23 cellular contexts compared by ENCODE assay signal in the genomic region with DNA sequence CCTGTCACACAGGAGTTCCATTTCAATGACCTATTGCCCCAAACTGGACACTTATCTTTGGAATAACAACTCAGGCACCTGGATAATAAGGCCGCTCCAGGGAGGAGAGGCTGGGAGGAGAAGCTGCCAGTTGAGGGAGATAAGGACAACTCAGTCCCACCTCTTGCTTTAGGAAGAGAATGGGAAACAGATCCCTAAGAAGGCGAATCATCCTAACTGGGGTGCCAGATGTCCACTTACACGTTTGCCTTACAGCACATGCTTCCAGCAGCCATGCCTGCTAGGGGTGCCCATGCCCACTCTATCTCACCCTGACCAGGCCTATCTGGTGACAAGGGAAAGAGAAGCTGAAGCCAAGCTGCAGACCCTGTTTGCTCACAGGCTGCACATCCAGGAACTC. TPM values are rescaled to one million over a fixed set of nuclear protein-coding genes. Genes with fewer than 3 reads are reported as not detected.
DNase-seq lines count a peak whose midpoint lies in the region; ATAC-seq, FAIRE-seq and TF ChIP-seq lines count a peak whose summit lies in the region.
"Had no signal": no experiment of that assay in that cellular context is flagged by ENCODE, and none has a peak within 500 bp of the region (broad histone marks: within the 10 kb centered on the region; RNA-seq: fewer than 3 reads in every experiment).

No MANE protein-coding gene starts in this region.

- peaks cover 2% of the 10 kb centered on the region for H3K27me3 Mint-ChIP-seq in activated CD8-positive, alpha-beta memory T cell treated with anti-CD3 and anti-CD28 coated beads, Interleukin-2, amount 10 ng/mL, durations not matched to agents 7 days and 5 days
- peaks cover 4 to 19% of the 10 kb centered on the region in 2 donors for H3K27me3 Mint-ChIP-seq in stimulated activated naive B cell treated with anti-CD40 and anti-IgM and Interleukin-4, amounts not matched to agents 10 μg/mL and 1 μg/mL and 100 μg/mL, for 72 hours

- no peaks in the 10 kb centered on the region for H3K36me3 ChIP-seq in bronchial epithelial cell (ENCODE audit: control insufficient read depth, insufficient read depth, low read length)
- peaks cover 63% of the 10 kb centered on the region for H3K36me3 ChIP-seq in neutrophil
- H3K36me3 ChIP-seq: BE2C, MG63 had no signal

- CTCF ChIA-PET in activated CD8-positive, alpha-beta memory T cell treated with anti-CD3 and anti-CD28 coated beads, Interleukin-2, amount 10 ng/mL, durations not matched to agents 7 days and 5 days (lab: Charles Lee), result interaction anchor here (1.5 kb wide), 1 partner anchor 232 kb away, joined by 3 read pairs; no protein-coding TSS in a partner anchor

- no peaks in the 10 kb centered on the region for H3K9me3 ChIP-seq in neutrophil
- H3K9me3 ChIP-seq: BE2C, MG63 had no signal

- H3K9me3 Mint-ChIP-seq in activated CD8-positive, alpha-beta memory T cell treated with anti-CD3 and anti-CD28 coated beads, Interleukin-2, amount 10 ng/mL, durations not matched to agents 7 days and 5 days (ENCODE audit: low read depth), result no peaks in the 10 kb centered on the region
- H3K9me3 Mint-ChIP-seq in stimulated activated naive B cell treated with anti-CD40 and anti-IgM and Interleukin-4, amounts not matched to agents 10 μg/mL and 1 μg/mL and 100 μg/mL, for 72 hours, result no peaks in the 10 kb centered on the region

- peaks cover 71% of the 10 kb centered on the region in 2 experiments for H3K4me1 ChIP-seq in neutrophil (ENCODE audit: control insufficient read depth in 1 of 2, insufficient read depth in 1 of 2, low read depth in 1 of 2, low read length in 1 of 2)
- H3K4me1 ChIP-seq: BE2C had no signal

- ATAC-seq in activated CD8-positive, alpha-beta memory T cell treated with anti-CD3 and anti-CD28 coated beads, Interleukin-2, amount 10 ng/mL, durations not matched to agents 7 days and 5 days, result no peak
- ATAC-seq in stimulated activated naive B cell treated with anti-CD40 and anti-IgM and Interleukin-4, amounts not matched to agents 10 μg/mL and 1 μg/mL and 100 μg/mL, for 72 hours (replicated peaks), result no peak
- no peak for ATAC-seq in GM18868 (IDR thresholded peaks at IDR 0.05; ENCODE audit: unreplicated experiment)
- ATAC-seq: PC-3 had no signal

- no peaks in the 10 kb centered on the region for H3K27me3 ChIP-seq in bronchial epithelial cell (ENCODE audit: control insufficient read depth, insufficient read depth, low read length)
- no peaks in the 10 kb centered on the region for H3K27me3 ChIP-seq in neutrophil
- H3K27me3 ChIP-seq: BE2C, MG63 had no signal

- peak; percentile 50 for FAIRE-seq in bronchial epithelial cell (lab: Jason Lieb, UNC)
- FAIRE-seq: GM12891 had no signal

- H3K27ac ChIP-seq in neutrophil, result peak overlapping the region; percentile 88

- no peak overlapping the region for H3K4me3 Mint-ChIP-seq in activated CD8-positive, alpha-beta memory T cell treated with anti-CD3 and anti-CD28 coated beads, Interleukin-2, amount 10 ng/mL, durations not matched to agents 7 days and 5 days
- no peak overlapping the region for H3K4me3 Mint-ChIP-seq in stimulated activated naive B cell treated with anti-CD40 and anti-IgM and Interleukin-4, amounts not matched to agents 10 μg/mL and 1 μg/mL and 100 μg/mL, for 72 hours

- TF ChIP-seq CTCF in bronchial epithelial cell (IDR thresholded peaks at IDR 0.05; ENCODE audit: insufficient read depth, low read length, severe bottlenecking) (no peak), neutrophil (IDR thresholded peaks at IDR 0.05) (no peak)

- H3K27ac Mint-ChIP-seq in activated CD8-positive, alpha-beta memory T cell treated with anti-CD3 and anti-CD28 coated beads, Interleukin-2, amount 10 ng/mL, durations not matched to agents 7 days and 5 days, result no peak overlapping the region
- no peak overlapping the region for H3K27ac Mint-ChIP-seq in stimulated activated naive B cell treated with anti-CD40 and anti-IgM and Interleukin-4, amounts not matched to agents 10 μg/mL and 1 μg/mL and 100 μg/mL, for 72 hours

- no peaks in the 10 kb centered on the region for H3K36me3 Mint-ChIP-seq in activated CD8-positive, alpha-beta memory T cell treated with anti-CD3 and anti-CD28 coated beads, Interleukin-2, amount 10 ng/mL, durations not matched to agents 7 days and 5 days
- H3K36me3 Mint-ChIP-seq in stimulated activated naive B cell treated with anti-CD40 and anti-IgM and Interleukin-4, amounts not matched to agents 10 μg/mL and 1 μg/mL and 100 μg/mL, for 72 hours, result no peaks in the 10 kb centered on the region

- peaks cover 8% of the 10 kb centered on the region for H3K4me1 Mint-ChIP-seq in activated CD8-positive, alpha-beta memory T cell treated with anti-CD3 and anti-CD28 coated beads, Interleukin-2, amount 10 ng/mL, durations not matched to agents 7 days and 5 days
- H3K4me1 Mint-ChIP-seq in stimulated activated naive B cell treated with anti-CD40 and anti-IgM and Interleukin-4, amounts not matched to agents 10 μg/mL and 1 μg/mL and 100 μg/mL, for 72 hours, result no peaks in the 10 kb centered on the region

- H3K4me3 ChIP-seq in bronchial epithelial cell (ENCODE audit: low read depth, low read length), result no peak overlapping the region
- no peak overlapping the region for H3K4me3 ChIP-seq in neutrophil (ENCODE audit: low read depth in 1 of 2, low read length in 1 of 2)
- H3K4me3 ChIP-seq: MG63 had no signal

- peak; percentile 49 for DNase-seq in activated CD8-positive, alpha-beta memory T cell treated with anti-CD3 and anti-CD28 coated beads for 24 hours
- DNase-seq in activated CD8-positive, alpha-beta memory T cell treated with anti-CD3 and anti-CD28 coated beads, Interleukin-2, amount 10 ng/mL, durations not matched to agents 7 days and 5 days, result no peak
- DNase-seq in bronchial epithelial cell (ENCODE audit: low read depth) (no peak), ureter (ENCODE audit: low spot score) (peak; percentile 29), epidermal melanocyte (ENCODE audit: insufficient read length, low spot score) (no peak)
- DNase-seq in stimulated activated naive B cell treated with anti-CD40 and anti-IgM and Interleukin-4, amounts not matched to agents 10 μg/mL and 1 μg/mL and 100 μg/mL, for 72 hours, result no peak
- DNase-seq: ACHN; BE2C; Calu3; DMS79 treated with DMSO at 0.1 percent for 48 hours; GF-D8; IMR-90; KG1; MG63; NCI-H2029 treated with DMSO at 0.1 percent for 48 hours; NCI-H446 treated with DMSO at 0.1 percent for 48 hours; NCI-H526; NCI-H82; NK-92 treated with Interleukin-12 subunit alpha and Interleukin-12 subunit beta, amount 100 ng/mL, for 24 hours; PC-3 had no signal

RNA-seq across cellular contexts. Expression of a gene that starts 6.5 kb away (rescaled TPM):
- total RNA-seq in activated CD8-positive, alpha-beta memory T cell treated with anti-CD3 and anti-CD28 coated beads, Interleukin-2, amount 10 ng/mL, durations not matched to agents 7 days and 5 days, result not detected
- total RNA-seq in bronchial epithelial cell (under 0.01 TPM in 1 of 2 replicates, not detected in the other), ureter (5.6 TPM)
- total RNA-seq: IMR-90, PC-3 had no signal

Comparison
In these comparisons a context has a peak if more than half of its experiments do, and no peak if none do; other contexts are left out.
1. DNase-seq: peak in activated CD8-positive, alpha-beta memory T cell treated with anti-CD3 and anti-CD28 coated beads for 24 hours (single experiment) and ureter (single experiment); none in activated CD8-positive, alpha-beta memory T cell treated with anti-CD3 and anti-CD28 coated beads, Interleukin-2, amount 10 ng/mL, durations not matched to agents 7 days and 5 days (single experiment), bronchial epithelial cell (single experiment), stimulated activated naive B cell treated with anti-CD40 and anti-IgM and Interleukin-4, amounts not matched to agents 10 μg/mL and 1 μg/mL and 100 μg/mL, for 72 hours (single experiment) and epidermal melanocyte (single experiment).